Comparison of ENCODE assay signal across 8 cellular contexts in genomic region chr9:77011973-77012817, GRCh38. TPM values are rescaled to one million over a fixed set of nuclear protein-coding genes. Genes with fewer than 3 reads are reported as not detected.
DNase-seq lines count a peak whose midpoint lies in the region; ATAC-seq and TF ChIP-seq lines count a peak whose summit lies in the region.

No MANE protein-coding gene starts in this region.

- no peak overlapping the region for H3K4me3 ChIP-seq in OCI-LY7 (ENCODE audit: low read depth, low read length, poor library complexity, severe bottlenecking)
- H3K4me3 ChIP-seq in left ventricle myocardium inferior, result peak overlapping the region; percentile 47

- ATAC-seq in HG02610 (IDR thresholded peaks at IDR 0.05; ENCODE audit: unreplicated experiment), result peak; percentile 81

- BruUV-seq in OCI-LY7 (replicated peaks; lab: Mats Ljungman, UMichigan), result no TSS peak

- H3K9me3 ChIP-seq in OCI-LY7 (ENCODE audit: low read length), result no peaks in the 10 kb centered on the region
- H3K9me3 ChIP-seq in left ventricle myocardium inferior (replicated peaks), result no peaks in the 10 kb centered on the region

- H3K27ac ChIP-seq in OCI-LY7 (ENCODE audit: low read depth, low read length, poor library complexity, severe bottlenecking), result no peak overlapping the region
- H3K27ac ChIP-seq in left ventricle myocardium inferior (replicated peaks), result no peak overlapping the region

- no peaks in the 10 kb centered on the region for H4K20me1 ChIP-seq in OCI-LY7 (ENCODE audit: insufficient read depth, low read length)

- H3K27me3 ChIP-seq in left ventricle myocardium inferior (ENCODE audit: low read depth), result peaks cover 100% of the 10 kb centered on the region

- CTCF ChIA-PET in OCI-LY7 (lab: Charles Lee; ENCODE audit: unreplicated experiment), result no interaction called here

- intact Hi-C loops in OCI-LY7 (cut with micrococcal nuclease; ENCODE audit: unreplicated experiment), result no loop called here
- intact Hi-C loops in left ventricle myocardium inferior (cut with micrococcal nuclease), result no loop called here

- H2AFZ ChIP-seq in OCI-LY7 (ENCODE audit: low read length), result no peak overlapping the region

- in situ Hi-C loops in G401 (cut with HindIII; ENCODE audit: low sequenced_read_pairs), result no loop called here

- no peaks in the 10 kb centered on the region for H3K79me2 ChIP-seq in OCI-LY7 (ENCODE audit: insufficient read depth, low read depth, low read length)

- POLR2A ChIA-PET in OCI-LY7 (lab: Charles Lee), result no interaction called here

- H3K4me2 ChIP-seq in OCI-LY7 (ENCODE audit: low read length), result no peak overlapping the region

- peak; percentile 27 for DNase-seq in G401 (ENCODE audit: low spot score)
- DNase-seq in OCI-LY7 (ENCODE audit: low spot score), result peak; percentile 11
- DNase-seq in activated effector memory CD4-positive, alpha-beta T cell treated with anti-CD3 and anti-CD28 coated beads, Interleukin-2, amount 50 U/mL, for 16 hours, result peak; percentile 87
- peak; percentile 53 for DNase-seq in left ventricle myocardium inferior
- peak; percentile 94 for DNase-seq in retina
- no peak for DNase-seq in NCI-H1694 treated with DMSO at 0.1 percent for 48 hours (lab: John Stamatoyannopoulos, UW)
- no peak for DNase-seq in SHP77 (lab: John Stamatoyannopoulos, UW)

- H3K36me3 ChIP-seq in OCI-LY7 (ENCODE audit: insufficient read depth, low read length) (no peaks in the 10 kb centered on the region), left ventricle myocardium inferior (no peaks in the 10 kb centered on the region)

- H3K4me1 ChIP-seq in OCI-LY7 (ENCODE audit: insufficient read depth, low read length, poor library complexity, severe bottlenecking), result no peaks in the 10 kb centered on the region
- H3K4me1 ChIP-seq in left ventricle myocardium inferior, result peaks cover 37% of the 10 kb centered on the region

- no peaks in the 10 kb centered on the region for H3K9me2 ChIP-seq in OCI-LY7 (ENCODE audit: insufficient read depth, low read length)

- TF ChIP-seq CTCF in OCI-LY7 (conservative IDR thresholded peaks at IDR 0.05; ENCODE audit: low read length), result peak; percentile 80
- TF ChIP-seq CTCF in left ventricle myocardium inferior (IDR thresholded peaks at IDR 0.05; ENCODE audit: borderline replicate concordance), result peak; percentile 80

RNA-seq across cellular contexts. Expression of gene FOXB2, which starts 7.3 kb away (rescaled TPM):
- total RNA-seq in G401 (2014; rRNA removed; shearing (Covaris generic)), result not detected in 2 replicates
- total RNA-seq in OCI-LY7 (2014; rRNA removed; shearing (Covaris generic)), result not detected in 2 replicates
- not detected in 2 replicates for total RNA-seq in OCI-LY7 (2022)
- total RNA-seq in left ventricle myocardium inferior, result not detected

Comparison
In these comparisons a context has a peak if more than half of its experiments do, and no peak if none do; other contexts are left out.
1. DNase-seq: peak in G401 (single experiment), OCI-LY7 (single experiment), activated effector memory CD4-positive, alpha-beta T cell treated with anti-CD3 and anti-CD28 coated beads, Interleukin-2, amount 50 U/mL, for 16 hours (single experiment), left ventricle myocardium inferior (single experiment) and retina (single experiment); none in NCI-H1694 treated with DMSO at 0.1 percent for 48 hours (single experiment) and SHP77 (0 of 2).